1 cellular context compared by ENCODE assay signal in the genomic region with DNA sequence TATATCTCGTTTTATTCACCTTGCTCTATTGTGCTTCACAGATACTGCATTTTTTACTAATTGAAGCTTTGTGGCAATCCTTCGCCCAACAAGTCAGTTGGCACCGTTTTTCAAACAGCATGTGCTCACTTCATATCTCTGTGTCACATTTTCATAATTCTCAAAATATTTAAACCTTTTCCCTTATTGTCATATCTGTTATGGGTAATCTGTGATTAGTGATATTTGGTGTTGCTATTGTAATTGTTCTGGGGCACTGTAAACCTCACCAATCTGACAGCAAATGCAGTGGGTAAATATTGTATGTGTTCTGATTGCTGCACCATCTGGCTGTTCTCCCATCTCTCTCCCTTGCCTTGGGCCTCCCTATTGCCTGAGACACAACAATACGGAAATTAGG.
TF ChIP-seq lines count a peak whose summit lies in the region.

No MANE protein-coding gene starts in this region.

TF ChIP-seq in GM23338, 12 proteins besides CTCF, POLR2A, EP300 and RAD21 (continued from another document):
- TF ChIP-seq, protein P1, sequence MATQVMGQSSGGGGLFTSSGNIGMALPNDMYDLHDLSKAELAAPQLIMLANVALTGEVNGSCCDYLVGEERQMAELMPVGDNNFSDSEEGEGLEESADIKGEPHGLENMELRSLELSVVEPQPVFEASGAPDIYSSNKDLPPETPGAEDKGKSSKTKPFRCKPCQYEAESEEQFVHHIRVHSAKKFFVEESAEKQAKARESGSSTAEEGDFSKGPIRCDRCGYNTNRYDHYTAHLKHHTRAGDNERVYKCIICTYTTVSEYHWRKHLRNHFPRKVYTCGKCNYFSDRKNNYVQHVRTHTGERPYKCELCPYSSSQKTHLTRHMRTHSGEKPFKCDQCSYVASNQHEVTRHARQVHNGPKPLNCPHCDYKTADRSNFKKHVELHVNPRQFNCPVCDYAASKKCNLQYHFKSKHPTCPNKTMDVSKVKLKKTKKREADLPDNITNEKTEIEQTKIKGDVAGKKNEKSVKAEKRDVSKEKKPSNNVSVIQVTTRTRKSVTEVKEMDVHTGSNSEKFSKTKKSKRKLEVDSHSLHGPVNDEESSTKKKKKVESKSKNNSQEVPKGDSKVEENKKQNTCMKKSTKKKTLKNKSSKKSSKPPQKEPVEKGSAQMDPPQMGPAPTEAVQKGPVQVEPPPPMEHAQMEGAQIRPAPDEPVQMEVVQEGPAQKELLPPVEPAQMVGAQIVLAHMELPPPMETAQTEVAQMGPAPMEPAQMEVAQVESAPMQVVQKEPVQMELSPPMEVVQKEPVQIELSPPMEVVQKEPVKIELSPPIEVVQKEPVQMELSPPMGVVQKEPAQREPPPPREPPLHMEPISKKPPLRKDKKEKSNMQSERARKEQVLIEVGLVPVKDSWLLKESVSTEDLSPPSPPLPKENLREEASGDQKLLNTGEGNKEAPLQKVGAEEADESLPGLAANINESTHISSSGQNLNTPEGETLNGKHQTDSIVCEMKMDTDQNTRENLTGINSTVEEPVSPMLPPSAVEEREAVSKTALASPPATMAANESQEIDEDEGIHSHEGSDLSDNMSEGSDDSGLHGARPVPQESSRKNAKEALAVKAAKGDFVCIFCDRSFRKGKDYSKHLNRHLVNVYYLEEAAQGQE (IDR thresholded peaks at IDR 0.05; ENCODE audit: unreplicated experiment), result no peak
- no peak for TF ChIP-seq ZNF331 (CRISPR knock-in tag; IDR thresholded peaks at IDR 0.05; ENCODE audit: low read depth)
- TF ChIP-seq ZNF114 (CRISPR knock-in tag; IDR thresholded peaks at IDR 0.05), result no peak
- no peak for TF ChIP-seq STAT1 (IDR thresholded peaks at IDR 0.05; ENCODE audit: unreplicated experiment)
TF ChIP-seq in GM23338: peak in this region for 0.
